Comparison of ENCODE assay signal across 1 cellular context in the genomic region with DNA sequence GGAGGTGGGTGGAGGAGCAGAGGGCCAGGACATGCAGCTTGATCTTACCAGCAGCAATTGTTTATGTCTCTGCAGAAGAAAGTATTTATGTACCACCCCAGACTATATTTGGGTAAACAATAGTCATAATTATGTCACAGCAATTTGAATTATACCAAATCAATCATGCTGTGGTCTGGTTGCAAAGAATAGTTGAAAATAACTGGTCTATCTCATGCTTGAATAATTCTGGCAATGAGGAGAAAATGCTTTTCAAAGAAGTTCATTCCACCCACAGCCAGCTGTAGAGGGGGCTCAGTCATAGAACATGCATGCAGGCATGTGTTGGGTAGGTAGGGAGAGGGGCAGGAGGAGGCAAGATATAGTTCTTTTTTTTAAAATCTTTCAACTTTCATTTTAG.
TF ChIP-seq lines count a peak whose summit lies in the region.

No MANE protein-coding gene starts in this region.

TF ChIP-seq in GM23338, 12 proteins besides CTCF, POLR2A, EP300 and RAD21 (continued from another document):
- TF ChIP-seq, protein P1, sequence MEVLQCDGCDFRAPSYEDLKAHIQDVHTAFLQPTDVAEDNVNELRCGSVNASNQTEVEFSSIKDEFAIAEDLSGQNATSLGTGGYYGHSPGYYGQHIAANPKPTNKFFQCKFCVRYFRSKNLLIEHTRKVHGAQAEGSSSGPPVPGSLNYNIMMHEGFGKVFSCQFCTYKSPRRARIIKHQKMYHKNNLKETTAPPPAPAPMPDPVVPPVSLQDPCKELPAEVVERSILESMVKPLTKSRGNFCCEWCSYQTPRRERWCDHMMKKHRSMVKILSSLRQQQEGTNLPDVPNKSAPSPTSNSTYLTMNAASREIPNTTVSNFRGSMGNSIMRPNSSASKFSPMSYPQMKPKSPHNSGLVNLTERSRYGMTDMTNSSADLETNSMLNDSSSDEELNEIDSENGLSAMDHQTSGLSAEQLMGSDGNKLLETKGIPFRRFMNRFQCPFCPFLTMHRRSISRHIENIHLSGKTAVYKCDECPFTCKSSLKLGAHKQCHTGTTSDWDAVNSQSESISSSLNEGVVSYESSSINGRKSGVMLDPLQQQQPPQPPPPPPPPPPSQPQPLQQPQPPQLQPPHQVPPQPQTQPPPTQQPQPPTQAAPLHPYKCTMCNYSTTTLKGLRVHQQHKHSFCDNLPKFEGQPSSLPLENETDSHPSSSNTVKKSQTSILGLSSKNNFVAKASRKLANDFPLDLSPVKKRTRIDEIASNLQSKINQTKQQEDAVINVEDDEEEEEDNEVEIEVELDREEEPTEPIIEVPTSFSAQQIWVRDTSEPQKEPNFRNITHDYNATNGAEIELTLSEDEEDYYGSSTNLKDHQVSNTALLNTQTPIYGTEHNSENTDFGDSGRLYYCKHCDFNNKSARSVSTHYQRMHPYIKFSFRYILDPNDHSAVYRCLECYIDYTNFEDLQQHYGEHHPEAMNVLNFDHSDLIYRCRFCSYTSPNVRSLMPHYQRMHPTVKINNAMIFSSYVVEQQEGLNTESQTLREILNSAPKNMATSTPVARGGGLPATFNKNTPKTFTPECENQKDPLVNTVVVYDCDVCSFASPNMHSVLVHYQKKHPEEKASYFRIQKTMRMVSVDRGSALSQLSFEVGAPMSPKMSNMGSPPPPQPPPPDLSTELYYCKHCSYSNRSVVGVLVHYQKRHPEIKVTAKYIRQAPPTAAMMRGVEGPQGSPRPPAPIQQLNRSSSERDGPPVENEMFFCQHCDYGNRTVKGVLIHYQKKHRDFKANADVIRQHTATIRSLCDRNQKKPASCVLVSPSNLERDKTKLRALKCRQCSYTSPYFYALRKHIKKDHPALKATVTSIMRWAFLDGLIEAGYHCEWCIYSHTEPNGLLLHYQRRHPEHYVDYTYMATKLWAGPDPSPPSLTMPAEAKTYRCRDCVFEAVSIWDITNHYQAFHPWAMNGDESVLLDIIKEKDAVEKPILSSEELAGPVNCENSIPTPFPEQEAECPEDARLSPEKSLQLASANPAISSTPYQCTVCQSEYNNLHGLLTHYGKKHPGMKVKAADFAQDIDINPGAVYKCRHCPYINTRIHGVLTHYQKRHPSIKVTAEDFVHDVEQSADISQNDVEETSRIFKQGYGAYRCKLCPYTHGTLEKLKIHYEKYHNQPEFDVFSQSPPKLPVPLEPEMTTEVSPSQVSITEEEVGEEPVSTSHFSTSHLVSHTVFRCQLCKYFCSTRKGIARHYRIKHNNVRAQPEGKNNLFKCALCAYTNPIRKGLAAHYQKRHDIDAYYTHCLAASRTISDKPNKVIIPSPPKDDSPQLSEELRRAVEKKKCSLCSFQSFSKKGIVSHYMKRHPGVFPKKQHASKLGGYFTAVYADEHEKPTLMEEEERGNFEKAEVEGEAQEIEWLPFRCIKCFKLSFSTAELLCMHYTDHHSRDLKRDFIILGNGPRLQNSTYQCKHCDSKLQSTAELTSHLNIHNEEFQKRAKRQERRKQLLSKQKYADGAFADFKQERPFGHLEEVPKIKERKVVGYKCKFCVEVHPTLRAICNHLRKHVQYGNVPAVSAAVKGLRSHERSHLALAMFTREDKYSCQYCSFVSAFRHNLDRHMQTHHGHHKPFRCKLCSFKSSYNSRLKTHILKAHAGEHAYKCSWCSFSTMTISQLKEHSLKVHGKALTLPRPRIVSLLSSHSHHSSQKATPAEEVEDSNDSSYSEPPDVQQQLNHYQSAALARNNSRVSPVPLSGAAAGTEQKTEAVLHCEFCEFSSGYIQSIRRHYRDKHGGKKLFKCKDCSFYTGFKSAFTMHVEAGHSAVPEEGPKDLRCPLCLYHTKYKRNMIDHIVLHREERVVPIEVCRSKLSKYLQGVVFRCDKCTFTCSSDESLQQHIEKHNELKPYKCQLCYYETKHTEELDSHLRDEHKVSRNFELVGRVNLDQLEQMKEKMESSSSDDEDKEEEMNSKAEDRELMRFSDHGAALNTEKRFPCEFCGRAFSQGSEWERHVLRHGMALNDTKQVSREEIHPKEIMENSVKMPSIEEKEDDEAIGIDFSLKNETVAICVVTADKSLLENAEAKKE (CRISPR knock-in tag; IDR thresholded peaks at IDR 0.05) = no peak
- TF ChIP-seq NANOG (IDR thresholded peaks at IDR 0.05; ENCODE audit: borderline replicate concordance) (no peak), JUNB (IDR thresholded peaks at IDR 0.05; ENCODE audit: unreplicated experiment) (no peak), CREB1 (CRISPR knock-in tag; IDR thresholded peaks at IDR 0.05; ENCODE audit: low read depth) (no peak)
